In genomic region chr17:46264456-46265198, GRCh38 we compare ENCODE assay signal across 8 cellular contexts. TPM values are rescaled to one million over a fixed set of nuclear protein-coding genes. Genes with fewer than 3 reads are reported as not detected.
DNase-seq lines count a peak whose midpoint lies in the region; ATAC-seq and TF ChIP-seq lines count a peak whose summit lies in the region.

No MANE protein-coding gene starts in this region.

- peaks cover 34% of the 10 kb centered on the region for H3K4me1 Mint-ChIP-seq in activated CD4-positive, alpha-beta T cell treated with anti-CD3 and anti-CD28 coated beads for 36 hours
- H3K4me1 Mint-ChIP-seq in central memory CD8-positive, alpha-beta T cell = peaks cover 44% of the 10 kb centered on the region
- peaks cover 22% of the 10 kb centered on the region for H3K4me1 Mint-ChIP-seq in progenitor cell of endocrine pancreas (ENCODE audit: low read depth)

- H3K9me2 ChIP-seq in PC-9 (ENCODE audit: insufficient read depth) = no peaks in the 10 kb centered on the region

- peaks cover 31% of the 10 kb centered on the region for H3K4me1 ChIP-seq in PC-9 (replicated peaks; ENCODE audit: insufficient read depth)

- POLR2A ChIA-PET in activated CD4-positive, alpha-beta T cell treated with anti-CD3 and anti-CD28 coated beads for 36 hours (lab: Charles Lee) = no interaction called here
- POLR2A ChIA-PET in PC-9 (lab: Charles Lee; ENCODE audit: unreplicated experiment) = interaction anchor here (0.6 kb wide), 1 partner anchor 22 kb away, joined by 14 read pairs; no protein-coding TSS in a partner anchor

- no peaks in the 10 kb centered on the region for H3K9me3 ChIP-seq in PC-9 (ENCODE audit: insufficient read depth, low read depth)

- H3K36me3 ChIP-seq in PC-9 (ENCODE audit: low read depth) = no peaks in the 10 kb centered on the region

- no peak overlapping the region for H3K4me3 ChIP-seq in PC-9

- H3F3A ChIP-seq in PC-9 (ENCODE audit: insufficient read depth, low read depth) = peaks cover 53% of the 10 kb centered on the region

- H3K4me3 Mint-ChIP-seq in activated CD4-positive, alpha-beta T cell treated with anti-CD3 and anti-CD28 coated beads for 36 hours = no peak overlapping the region
- H3K4me3 Mint-ChIP-seq in central memory CD8-positive, alpha-beta T cell = peak overlapping the region; percentile 93
- H3K4me3 Mint-ChIP-seq in progenitor cell of endocrine pancreas (ENCODE audit: low read depth) = no peak overlapping the region

- H3K27me3 ChIP-seq in PC-9 (ENCODE audit: insufficient read depth, low read depth) = no peaks in the 10 kb centered on the region

- H3K79me2 ChIP-seq in PC-9 (ENCODE audit: low read depth) = no peaks in the 10 kb centered on the region

- 0 out of 2 replicates have a peak overlapping the region, but pooled peaks have one; percentile 15 for H2AFZ ChIP-seq in PC-9

- peak overlapping the region; percentile 81 for H3K27ac ChIP-seq in PC-9

- peak overlapping the region; percentile 59 for H3K4me2 ChIP-seq in PC-9

- peak; percentile 43 for ATAC-seq in activated CD4-positive, alpha-beta T cell treated with anti-CD3 and anti-CD28 coated beads for 36 hours
- ATAC-seq in central memory CD8-positive, alpha-beta T cell (replicated peaks; ENCODE audit: extremely low read depth, poor library complexity, severe bottlenecking) = peak; percentile 66
- ATAC-seq in HG02852 (IDR thresholded peaks at IDR 0.05; ENCODE audit: unreplicated experiment) (no peak), HG02938 (IDR thresholded peaks at IDR 0.05; ENCODE audit: unreplicated experiment) (no peak)

- TF ChIP-seq CTCF in PC-9 (conservative IDR thresholded peaks at IDR 0.05) = no peak
- TF ChIP-seq CTCF in progenitor cell of endocrine pancreas (IDR thresholded peaks at IDR 0.05; ENCODE audit: unreplicated experiment) = no peak

- H3K27ac Mint-ChIP-seq in activated CD4-positive, alpha-beta T cell treated with anti-CD3 and anti-CD28 coated beads for 36 hours = no peak overlapping the region
- peak overlapping the region; percentile 86 for H3K27ac Mint-ChIP-seq in central memory CD8-positive, alpha-beta T cell (ENCODE audit: low read depth)
- H3K27ac Mint-ChIP-seq in progenitor cell of endocrine pancreas = peak overlapping the region; percentile 86

- CTCF ChIA-PET in activated CD4-positive, alpha-beta T cell treated with anti-CD3 and anti-CD28 coated beads for 36 hours (lab: Charles Lee) = no interaction called here
- CTCF ChIA-PET in PC-9 (lab: Charles Lee) = no interaction called here

- H3K27me3 Mint-ChIP-seq in activated CD4-positive, alpha-beta T cell treated with anti-CD3 and anti-CD28 coated beads for 36 hours = no peaks in the 10 kb centered on the region
- peaks cover 6% of the 10 kb centered on the region for H3K27me3 Mint-ChIP-seq in central memory CD8-positive, alpha-beta T cell
- H3K27me3 Mint-ChIP-seq in progenitor cell of endocrine pancreas = peaks cover 55% of the 10 kb centered on the region

- no peaks in the 10 kb centered on the region for H3K9me3 Mint-ChIP-seq in activated CD4-positive, alpha-beta T cell treated with anti-CD3 and anti-CD28 coated beads for 36 hours (ENCODE audit: low read depth)
- no peaks in the 10 kb centered on the region for H3K9me3 Mint-ChIP-seq in central memory CD8-positive, alpha-beta T cell
- no peaks in the 10 kb centered on the region for H3K9me3 Mint-ChIP-seq in progenitor cell of endocrine pancreas (ENCODE audit: low read depth)

- DNase-seq in activated CD4-positive, alpha-beta T cell treated with anti-CD3 and anti-CD28 coated beads for 36 hours = peak; percentile 38
- no peak for DNase-seq in activated CD4-positive, alpha-beta T cell treated with anti-CD3 and anti-CD28 coated beads, Interleukin-2, amount 50 U/mL, for 4 hours
- peak; percentile 48 to 84 for DNase-seq in PC-9
- DNase-seq in central memory CD8-positive, alpha-beta T cell (ENCODE audit: low spot score in 2 of 2) = peak in 1 of 2 donors; percentile 51
- DNase-seq in progenitor cell of endocrine pancreas (ENCODE audit: low spot score, unreplicated experiment) = no peak
- no peak for DNase-seq in SIG-M5 treated with dmso at 0.1 percent for 504 hours (lab: John Stamatoyannopoulos, UW; ENCODE audit: unreplicated experiment)

- intact Hi-C loops in activated CD4-positive, alpha-beta T cell treated with anti-CD3 and anti-CD28 coated beads for 36 hours (cut with DNase I, micrococcal nuclease) = no loop called here
- intact Hi-C loops in PC-9 (cut with micrococcal nuclease; ENCODE audit: unreplicated experiment) = no loop called here

- no peaks in the 10 kb centered on the region for H4K20me1 ChIP-seq in PC-9 (ENCODE audit: insufficient read depth)

- H3K36me3 Mint-ChIP-seq in activated CD4-positive, alpha-beta T cell treated with anti-CD3 and anti-CD28 coated beads for 36 hours (ENCODE audit: low read depth) = no peaks in the 10 kb centered on the region
- H3K36me3 Mint-ChIP-seq in central memory CD8-positive, alpha-beta T cell (ENCODE audit: insufficient read depth) = peaks cover 20% of the 10 kb centered on the region
- peaks cover 3% of the 10 kb centered on the region for H3K36me3 Mint-ChIP-seq in progenitor cell of endocrine pancreas (ENCODE audit: insufficient read depth)

- BruUV-seq in PC-9 (replicated peaks; lab: Mats Ljungman, UMichigan) = no TSS peak

RNA-seq across cellular contexts. Expression of gene LRRC37A, which starts 30.3 kb away (rescaled TPM):
- total RNA-seq in activated CD4-positive, alpha-beta T cell treated with anti-CD3 and anti-CD28 coated beads for 36 hours = 1 to 10 TPM in 1 of 2 experiments, under 1 TPM in 1; 0.85 to 1.0 TPM
- 1.3 and 1.8 TPM in 2 replicates for total RNA-seq in PC-9 (2021)
- total RNA-seq in progenitor cell of endocrine pancreas = 6.8 TPM in 2 replicates

Comparison
In these comparisons a context has a peak if more than half of its experiments do, and no peak if none do; other contexts are left out.
1. DNase-seq: peak in activated CD4-positive, alpha-beta T cell treated with anti-CD3 and anti-CD28 coated beads for 36 hours (single experiment) and PC-9 (2 of 2); none in activated CD4-positive, alpha-beta T cell treated with anti-CD3 and anti-CD28 coated beads, Interleukin-2, amount 50 U/mL, for 4 hours (0 of 2), progenitor cell of endocrine pancreas (single experiment) and SIG-M5 treated with dmso at 0.1 percent for 504 hours (single experiment).
2. ATAC-seq: peak in activated CD4-positive, alpha-beta T cell treated with anti-CD3 and anti-CD28 coated beads for 36 hours (single experiment) and central memory CD8-positive, alpha-beta T cell (single experiment); none in HG02852 (single experiment) and HG02938 (single experiment).